Comparison of ENCODE assay signal across 9 cellular contexts in genomic region chr16:16884451-16884850, GRCh38.
"Had no signal": no experiment of that assay in that cellular context is flagged by ENCODE, and none has a peak within 500 bp of the region (broad histone marks: within the 10 kb centered on the region; RNA-seq: fewer than 3 reads in every experiment).

No MANE protein-coding gene starts in this region.

- H3K27ac Mint-ChIP-seq: GM23338, H9, HFFc6 had no signal

- H3K4me1 ChIP-seq: HAP-1 had no signal

- H3K9me3 ChIP-seq: HAP-1 had no signal

- ATAC-seq: GM23338, HCT116 had no signal

- H3K9me3 Mint-ChIP-seq: GM23338, H9 had no signal

- H3K4me3 Mint-ChIP-seq: GM23338, H9, HFFc6 had no signal

- H3K36me3 ChIP-seq: HAP-1 had no signal

- DNase-seq: GM23248, GOT3, H7, H9, HCEC 1CT, HFFc6 had no signal

- H3K27ac ChIP-seq: GM23248 had no signal

- H3K4me3 ChIP-seq: GM23248, GM23338, HAP-1 had no signal
